Comparison of ENCODE assay signal across 27 cellular contexts in genomic region chr6:165641672-165642156, GRCh38. TPM values are rescaled to one million over a fixed set of nuclear protein-coding genes. Genes with fewer than 3 reads are reported as not detected.
"Had no signal": no experiment of that assay in that cellular context is flagged by ENCODE, and none has a peak within 500 bp of the region (broad histone marks: within the 10 kb centered on the region; RNA-seq: fewer than 3 reads in every experiment).

No MANE protein-coding gene starts in this region.

- DNase-seq: activated CD4-positive, alpha-beta T cell treated with anti-CD3 and anti-CD28 coated beads for 1 hour; activated CD8-positive, alpha-beta memory T cell treated with anti-CD3 and anti-CD28 coated beads for 24 hours; activated effector memory CD4-positive, alpha-beta T cell treated with anti-CD3 and anti-CD28 coated beads, Interleukin-2, amount 50 U/mL, for 16 hours; activated naive CD4-positive, alpha-beta T cell treated with anti-CD3 and anti-CD28 coated beads, Interleukin-2, amount 50 U/mL, for 16 hours; activated T-cell treated with anti-CD3 and anti-CD28 coated beads, Interleukin-2, amount 50 U/mL, for 72 hours; cerebellar nuclear complex; cortex of kidney; erythroblast; hypothalamus; left lung; midbrain; naive B cell; right cardiac atrium; stimulated activated CD4-positive, alpha-beta T cell treated with anti-CD3 and anti-CD28 coated beads, Interleukin-12 subunit alpha, Interleukin-12 subunit beta, amount 100 ng/mL, for 4 hours; stimulated activated CD4-positive, alpha-beta T cell treated with anti-CD3 and anti-CD28 coated beads, Interleukin-1b, Interleukin-23, amount 100 ng/mL, for 48 hours; stimulated activated CD8-positive, alpha-beta memory T cell treated with anti-CD3 and anti-CD28 coated beads, Interleukin-4, amount 100 ng/mL, for 48 hours; stimulated activated naive CD4-positive, alpha-beta T cell treated with Interleukin-2 at 50 U/mL for 16 hours; T-helper 17 cell; WERI-Rb-1 had no signal

- H3K27me3 ChIP-seq: breast epithelium, left lung, tibial nerve, vagina had no signal

- H3K4me3 ChIP-seq: breast epithelium, left lung, prostate gland, tibial nerve, vagina had no signal

- ATAC-seq: activated T-cell treated with anti-CD3 and anti-CD28 coated beads, Interleukin-2, amount 50 U/mL, for 72 hours; left lung; T-helper 17 cell had no signal

- H3K9me3 ChIP-seq: breast epithelium, left lung, prostate gland, tibial nerve, vagina had no signal

- H3K4me1 ChIP-seq: breast epithelium, left lung, tibial nerve, vagina had no signal

- FAIRE-seq: astrocyte, endometrium, frontal cortex, keratinocyte had no signal

- H3K36me3 ChIP-seq: breast epithelium, left lung, prostate gland, tibial nerve, vagina, WERI-Rb-1 had no signal

- H3K27ac ChIP-seq: breast epithelium, left lung, prostate gland, tibial nerve, vagina, WERI-Rb-1 had no signal

RNA-seq across cellular contexts. Expression of gene PDE10A, which starts 21.3 kb away (rescaled TPM):
- total RNA-seq: activated T-cell treated with anti-CD3 and anti-CD28 coated beads, Interleukin-2, amount 50 U/mL, for 72 hours had no signal
- polyA plus RNA-seq: keratinocyte had no signal
